19 cellular contexts compared by ENCODE assay signal in genomic region chr1:22281521-22282241, GRCh38.
"Had no signal": no experiment of that assay in that cellular context is flagged by ENCODE, and none has a peak within 500 bp of the region (broad histone marks: within the 10 kb centered on the region; RNA-seq: fewer than 3 reads in every experiment).

No MANE protein-coding gene starts in this region.

- H3K9me3 Mint-ChIP-seq: activated CD4-positive, alpha-beta T cell treated with anti-CD3 and anti-CD28 coated beads, Interleukin-2, amount 10 ng/mL, durations not matched to agents 7 days and 5 days had no signal

- H3K79me2 ChIP-seq: parathyroid adenoma had no signal

- H3K9ac ChIP-seq: parathyroid adenoma had no signal

- H3K27me3 ChIP-seq: colonic mucosa, sigmoid colon, thyroid gland had no signal

- H2AFZ ChIP-seq: parathyroid adenoma had no signal

- H3K36me3 Mint-ChIP-seq: activated naive CD8-positive, alpha-beta T cell; brain had no signal

- H3K4me1 ChIP-seq: colonic mucosa, left ventricle myocardium inferior, parathyroid adenoma, sigmoid colon, thyroid gland had no signal

- H3K9me3 ChIP-seq: colonic mucosa, sigmoid colon, thyroid gland had no signal

- H3K27ac Mint-ChIP-seq: activated CD4-positive, alpha-beta T cell treated with anti-CD3 and anti-CD28 coated beads, Interleukin-2, amount 10 ng/mL, durations not matched to agents 7 days and 5 days; activated naive CD8-positive, alpha-beta T cell; stimulated activated naive B cell treated with anti-CD40 and anti-IgM and Interleukin-4, amounts not matched to agents 10 μg/mL and 1 μg/mL and 100 μg/mL, for 72 hours had no signal

- H3K36me3 ChIP-seq: colonic mucosa, left ventricle myocardium inferior, sigmoid colon, thyroid gland had no signal

- H3K4me3 ChIP-seq: colonic mucosa, left ventricle myocardium inferior, sigmoid colon, thyroid gland had no signal

- H3K27ac ChIP-seq: colonic mucosa, left ventricle myocardium inferior, parathyroid adenoma, sigmoid colon, thyroid gland had no signal

- DNase-seq: activated CD4-positive, alpha-beta T cell treated with anti-CD3 and anti-CD28 coated beads, Interleukin-2, amount 10 ng/mL, durations not matched to agents 7 days and 5 days; activated CD8-positive, alpha-beta memory T cell treated with anti-CD3 and anti-CD28 coated beads, Interleukin-2, amount 50 U/mL, for 4 hours; activated gamma-delta T cell; central memory CD4-positive, alpha-beta T cell; colonic mucosa; hypothalamus; left ventricle myocardium inferior; mammary epithelial cell; sigmoid colon; stimulated activated CD4-positive, alpha-beta T cell treated with anti-CD3 and anti-CD28 coated beads, Interleukin-4, amount 100 ng/mL, for 24 hours; stimulated activated naive B cell treated with anti-CD40 and anti-IgM and Interleukin-4, amounts not matched to agents 10 μg/mL and 1 μg/mL and 100 μg/mL, for 72 hours; thyroid gland had no signal

- H3K4me1 Mint-ChIP-seq: activated CD4-positive, alpha-beta T cell treated with anti-CD3 and anti-CD28 coated beads, Interleukin-2, amount 10 ng/mL, durations not matched to agents 7 days and 5 days; brain; stimulated activated naive B cell treated with anti-CD40 and anti-IgM and Interleukin-4, amounts not matched to agents 10 μg/mL and 1 μg/mL and 100 μg/mL, for 72 hours had no signal

- FAIRE-seq: endometrium, frontal cortex, keratinocyte, urothelium cell line had no signal

- H3K4me3 Mint-ChIP-seq: activated CD4-positive, alpha-beta T cell treated with anti-CD3 and anti-CD28 coated beads, Interleukin-2, amount 10 ng/mL, durations not matched to agents 7 days and 5 days; activated naive CD8-positive, alpha-beta T cell; brain; stimulated activated naive B cell treated with anti-CD40 and anti-IgM and Interleukin-4, amounts not matched to agents 10 μg/mL and 1 μg/mL and 100 μg/mL, for 72 hours had no signal
